ENCODE assay signal across 1 cellular context in genomic region chr2:206105038-206105437, GRCh38.
TF ChIP-seq lines count a peak whose summit lies in the region.

No MANE protein-coding gene starts in this region.

TF ChIP-seq in IMR-90, 13 proteins besides CTCF, POLR2A, EP300 and RAD21:
- no peak for TF ChIP-seq MXI1 (IDR thresholded peaks at IDR 0.05; ENCODE audit: borderline replicate concordance, low read depth, low read length)
- TF ChIP-seq SMC3 (IDR thresholded peaks at IDR 0.05; ENCODE audit: low read depth, low read length) = no peak
- no peak for TF ChIP-seq MAZ (IDR thresholded peaks at IDR 0.05; ENCODE audit: borderline replicate concordance, low read depth, low read length)
- no peak for TF ChIP-seq RFX5 (IDR thresholded peaks at IDR 0.05; ENCODE audit: low read depth, low read length)
- TF ChIP-seq CHD1 (IDR thresholded peaks at IDR 0.05; ENCODE audit: low read depth, low read length) = no peak
- no peak for TF ChIP-seq USF2 (IDR thresholded peaks at IDR 0.05; ENCODE audit: low read depth, low read length)
- TF ChIP-seq FOS (IDR thresholded peaks at IDR 0.05; ENCODE audit: low read depth, low read length) = no peak
- no peak for TF ChIP-seq RCOR1 (IDR thresholded peaks at IDR 0.05; ENCODE audit: insufficient replicate concordance, low read length)
- no peak for TF ChIP-seq CEBPB (IDR thresholded peaks at IDR 0.05; ENCODE audit: low read depth, low read length)
- no peak for TF ChIP-seq MAFK (IDR thresholded peaks at IDR 0.05; ENCODE audit: low read depth, low read length)
- no peak for TF ChIP-seq NFE2L2 (IDR thresholded peaks at IDR 0.05; ENCODE audit: low read depth, low read length)
- TF ChIP-seq ELK1 (IDR thresholded peaks at IDR 0.05; ENCODE audit: borderline replicate concordance, low read depth, low read length) = no peak
- no peak for TF ChIP-seq BHLHE40 (IDR thresholded peaks at IDR 0.05; ENCODE audit: low read depth, low read length)
